ENCODE assay signal across 12 cellular contexts in genomic region chr14:101596742-101597141, GRCh38. TPM values are rescaled to one million over a fixed set of nuclear protein-coding genes. Genes with fewer than 3 reads are reported as not detected.
DNase-seq lines count a peak whose midpoint lies in the region; ATAC-seq and TF ChIP-seq lines count a peak whose summit lies in the region.
"Had no signal": no experiment of that assay in that cellular context is flagged by ENCODE, and none has a peak within 500 bp of the region (broad histone marks: within the 10 kb centered on the region; RNA-seq: fewer than 3 reads in every experiment).

No MANE protein-coding gene starts in this region.

- TF ChIP-seq CTCF in OCI-LY7 (conservative IDR thresholded peaks at IDR 0.05; ENCODE audit: low read length), result no peak
- no peak for TF ChIP-seq CTCF in tibial nerve (IDR thresholded peaks at IDR 0.05)

- 78 to 80% methylated on average over 7 of the region's 7 CpGs for whole genome bisulfite sequencing in tibial nerve, 2 donors

- H3K4me2 ChIP-seq in OCI-LY7 (ENCODE audit: low read length), result peak overlapping the region; percentile 57

- no peaks in the 10 kb centered on the region for H3K79me2 ChIP-seq in OCI-LY7 (ENCODE audit: insufficient read depth, low read depth, low read length)

- H3K9me3 ChIP-seq in OCI-LY7 (ENCODE audit: low read length), result peaks cover 21% of the 10 kb centered on the region
- peaks cover 0 to 19% (median 0%) of the 10 kb centered on the region in 4 donors for H3K9me3 ChIP-seq in tibial nerve
- H3K9me3 ChIP-seq: prostate gland had no signal

- H3K4me1 ChIP-seq in OCI-LY7 (ENCODE audit: insufficient read depth, low read length, poor library complexity, severe bottlenecking) (peaks cover 16% of the 10 kb centered on the region), tibial nerve (no peaks in the 10 kb centered on the region)
- H3K4me1 ChIP-seq: prostate gland had no signal

- no peak for ATAC-seq in central memory CD8-positive, alpha-beta T cell (replicated peaks; ENCODE audit: extremely low read depth, poor library complexity, severe bottlenecking)
- no peak for ATAC-seq in stimulated activated effector memory CD8-positive, alpha-beta T cell treated with anti-CD3 and anti-CD28 coated beads, Interleukin-12 subunit alpha, Interleukin-12 subunit beta, amount 100 ng/mL, for 72 hours
- ATAC-seq in GM21360 (IDR thresholded peaks at IDR 0.05; ENCODE audit: unreplicated experiment), result no peak

- BruUV-seq in OCI-LY7 (replicated peaks; lab: Mats Ljungman, UMichigan), result no TSS peak

- no peaks in the 10 kb centered on the region for H4K20me1 ChIP-seq in OCI-LY7 (ENCODE audit: insufficient read depth, low read length)

- H3K36me3 ChIP-seq in OCI-LY7 (ENCODE audit: insufficient read depth, low read length), result no peaks in the 10 kb centered on the region
- no peaks in the 10 kb centered on the region for H3K36me3 ChIP-seq in tibial nerve
- H3K36me3 ChIP-seq: prostate gland had no signal

- H3K4me3 ChIP-seq in OCI-LY7 (ENCODE audit: low read depth, low read length, poor library complexity, severe bottlenecking), result peak overlapping the region; percentile 34
- H3K4me3 ChIP-seq in tibial nerve, result no peak overlapping the region
- H3K4me3 ChIP-seq: prostate gland had no signal

- H3K4me1 Mint-ChIP-seq in activated naive CD4-positive, alpha-beta T cell treated with anti-CD3 and anti-CD28 coated beads, Interleukin-2, amount 10 ng/mL, durations not matched to agents 7 days and 5 days, result peaks cover 37% of the 10 kb centered on the region
- H3K4me1 Mint-ChIP-seq in central memory CD8-positive, alpha-beta T cell, result peaks cover 47% of the 10 kb centered on the region
- peaks cover 37% of the 10 kb centered on the region for H3K4me1 Mint-ChIP-seq in stimulated activated effector memory CD8-positive, alpha-beta T cell treated with anti-CD3 and anti-CD28 coated beads, Interleukin-12 subunit alpha, Interleukin-12 subunit beta, amount 100 ng/mL, for 72 hours

- no peak for TF ChIP-seq POLR2A in tibial nerve (IDR thresholded peaks at IDR 0.05)

- TF ChIP-seq EP300 in tibial nerve (IDR thresholded peaks at IDR 0.05), result no peak

- peak overlapping the region; percentile 71; the same call in 1 of the 2 replicates for H2AFZ ChIP-seq in OCI-LY7 (ENCODE audit: low read length)

- H3K4me3 Mint-ChIP-seq in activated naive CD4-positive, alpha-beta T cell treated with anti-CD3 and anti-CD28 coated beads, Interleukin-2, amount 10 ng/mL, durations not matched to agents 7 days and 5 days, result no peak overlapping the region
- H3K4me3 Mint-ChIP-seq in central memory CD8-positive, alpha-beta T cell, result peak overlapping the region; percentile 59
- H3K4me3 Mint-ChIP-seq in stimulated activated effector memory CD8-positive, alpha-beta T cell treated with anti-CD3 and anti-CD28 coated beads, Interleukin-12 subunit alpha, Interleukin-12 subunit beta, amount 100 ng/mL, for 72 hours, result peak overlapping the region; percentile 27

- CTCF ChIA-PET in activated naive CD4-positive, alpha-beta T cell treated with anti-CD3 and anti-CD28 coated beads, Interleukin-2, amount 10 ng/mL, durations not matched to agents 7 days and 5 days (lab: Charles Lee), result no interaction called here
- CTCF ChIA-PET in OCI-LY7 (lab: Charles Lee; ENCODE audit: unreplicated experiment), result no interaction called here

- H3K27me3 Mint-ChIP-seq in activated naive CD4-positive, alpha-beta T cell treated with anti-CD3 and anti-CD28 coated beads, Interleukin-2, amount 10 ng/mL, durations not matched to agents 7 days and 5 days, result peaks cover 19% of the 10 kb centered on the region
- H3K27me3 Mint-ChIP-seq in central memory CD8-positive, alpha-beta T cell, result no peaks in the 10 kb centered on the region

- no peaks in the 10 kb centered on the region for H3K27me3 ChIP-seq in tibial nerve

- H3K27ac Mint-ChIP-seq in activated naive CD4-positive, alpha-beta T cell treated with anti-CD3 and anti-CD28 coated beads, Interleukin-2, amount 10 ng/mL, durations not matched to agents 7 days and 5 days, result peak overlapping the region; percentile 85
- H3K27ac Mint-ChIP-seq in central memory CD8-positive, alpha-beta T cell (ENCODE audit: low read depth), result peak overlapping the region; percentile 94
- H3K27ac Mint-ChIP-seq in stimulated activated effector memory CD8-positive, alpha-beta T cell treated with anti-CD3 and anti-CD28 coated beads, Interleukin-12 subunit alpha, Interleukin-12 subunit beta, amount 100 ng/mL, for 72 hours, result peak overlapping the region; percentile 98

- H3K27ac ChIP-seq in OCI-LY7 (ENCODE audit: low read depth, low read length, poor library complexity, severe bottlenecking), result peak overlapping the region; percentile 60
- no peak overlapping the region for H3K27ac ChIP-seq in tibial nerve
- H3K27ac ChIP-seq: prostate gland had no signal

- peaks cover 19% of the 10 kb centered on the region for H3K36me3 Mint-ChIP-seq in activated naive CD4-positive, alpha-beta T cell treated with anti-CD3 and anti-CD28 coated beads, Interleukin-2, amount 10 ng/mL, durations not matched to agents 7 days and 5 days
- no peaks in the 10 kb centered on the region for H3K36me3 Mint-ChIP-seq in central memory CD8-positive, alpha-beta T cell (ENCODE audit: insufficient read depth)
- H3K36me3 Mint-ChIP-seq in stimulated activated effector memory CD8-positive, alpha-beta T cell treated with anti-CD3 and anti-CD28 coated beads, Interleukin-12 subunit alpha, Interleukin-12 subunit beta, amount 100 ng/mL, for 72 hours, result peaks cover 5% of the 10 kb centered on the region

- DNase-seq in activated naive CD4-positive, alpha-beta T cell treated with anti-CD3 and anti-CD28 coated beads, Interleukin-2, amount 10 ng/mL, durations not matched to agents 7 days and 5 days, result no peak
- no peak for DNase-seq in activated naive CD4-positive, alpha-beta T cell (lab: John Stamatoyannopoulos, UW)
- DNase-seq in OCI-LY7 (ENCODE audit: low spot score) (no peak), GF-D8 (lab: John Stamatoyannopoulos, UW) (no peak), tibial nerve (ENCODE audit: low spot score in 2 of 2) (no peak)
- peak in 1 of 2 donors; percentile 9 for DNase-seq in central memory CD8-positive, alpha-beta T cell (ENCODE audit: low spot score in 2 of 2)
- DNase-seq in stimulated activated effector memory CD8-positive, alpha-beta T cell treated with anti-CD3 and anti-CD28 coated beads, Interleukin-12 subunit alpha, Interleukin-12 subunit beta, amount 100 ng/mL, for 72 hours (ENCODE audit: low spot score in 2 of 2), result no peak
- DNase-seq: activated CD4-positive, alpha-beta T cell treated with anti-CD3 and anti-CD28 coated beads, Interleukin-2, amount 50 U/mL, for 4 hours; SIG-M5 had no signal

- intact Hi-C loops in OCI-LY7 (cut with micrococcal nuclease; ENCODE audit: unreplicated experiment), result loop anchor here (1.0 kb wide), 1 partner anchor 235 kb away; no protein-coding TSS in a partner anchor

- peaks cover 36% of the 10 kb centered on the region for H3K9me3 Mint-ChIP-seq in activated naive CD4-positive, alpha-beta T cell treated with anti-CD3 and anti-CD28 coated beads, Interleukin-2, amount 10 ng/mL, durations not matched to agents 7 days and 5 days
- H3K9me3 Mint-ChIP-seq in central memory CD8-positive, alpha-beta T cell, result no peaks in the 10 kb centered on the region
- peaks cover 3% of the 10 kb centered on the region for H3K9me3 Mint-ChIP-seq in stimulated activated effector memory CD8-positive, alpha-beta T cell treated with anti-CD3 and anti-CD28 coated beads, Interleukin-12 subunit alpha, Interleukin-12 subunit beta, amount 100 ng/mL, for 72 hours

- POLR2A ChIA-PET in OCI-LY7 (lab: Charles Lee), result no interaction called here

- H3K9me2 ChIP-seq in OCI-LY7 (ENCODE audit: insufficient read depth, low read length), result no peaks in the 10 kb centered on the region

RNA-seq across cellular contexts. Expression of gene DIO3, which starts 35.4 kb away (rescaled TPM):
- total RNA-seq in OCI-LY7 (2014; rRNA removed; shearing (Covaris generic)), result 0.10 TPM in 1 of 2 replicates, not detected in the other
- total RNA-seq in OCI-LY7 (2022), result not detected in 2 replicates
- 10 to 100 TPM in 1 of 4 donors, 1 to 10 TPM in 3; 4.2 to 19.5 (median 5.3) TPM for total RNA-seq in tibial nerve
- total RNA-seq: cardiac septum had no signal

Comparison
In these comparisons a context has a peak if more than half of its experiments do, and no peak if none do; other contexts are left out.
1. RNA of gene DIO3, which starts 35.4 kb away (total RNA-seq): 4.2 to 19.5 TPM in tibial nerve; 0.10 TPM in OCI-LY7; every median in the first group is over 4 times any median in the second.
2. Peak in every context shown above with its lines, with median percentiles within 50 percentile points of each other: H3K27ac Mint-ChIP-seq.